In genomic region chr10:60138842-60139241, GRCh38 we compare ENCODE assay signal across 2 cellular contexts.
TF ChIP-seq lines count a peak whose summit lies in the region.

No MANE protein-coding gene starts in this region.

TF ChIP-seq in K562, 482 proteins besides CTCF, POLR2A, EP300 and RAD21 (continued from another document and continues in another):
- no peak for TF ChIP-seq CHD7 (IDR thresholded peaks at IDR 0.05; ENCODE audit: low read depth, low read length)
- TF ChIP-seq PBX2 (CRISPR knock-in tag; IDR thresholded peaks at IDR 0.05; ENCODE audit: low read depth), result no peak
- peak; percentile 31; the same call in 1 of the 2 replicates for TF ChIP-seq PBX2 (tag; conservative IDR thresholded peaks at IDR 0.05; ENCODE audit: low read depth)
- TF ChIP-seq NUFIP1 (IDR thresholded peaks at IDR 0.05; ENCODE audit: partially characterized antibody), result no peak
- TF ChIP-seq ZNF449 (CRISPR knock-in tag; IDR thresholded peaks at IDR 0.05), result no peak
- no peak for TF ChIP-seq ASH1L (IDR thresholded peaks at IDR 0.05; ENCODE audit: borderline replicate concordance, low read depth, partially characterized antibody)

TF ChIP-seq in SK-N-SH treated with all-trans-retinoic acid at 6 μM for 48 hours, 23 proteins besides CTCF, POLR2A, EP300 and RAD21 (continued from another document):
- TF ChIP-seq TOX (CRISPR knock-in tag; IDR thresholded peaks at IDR 0.05; ENCODE audit: borderline replicate concordance) (no peak), PATZ1 (CRISPR knock-in tag; IDR thresholded peaks at IDR 0.05; ENCODE audit: borderline replicate concordance) (no peak), CSRNP3 (CRISPR knock-in tag; IDR thresholded peaks at IDR 0.05) (no peak)
TF ChIP-seq in SK-N-SH treated with all-trans-retinoic acid at 6 μM for 48 hours: peak in this region for 0.
